8 cellular contexts compared by ENCODE assay signal in genomic region chr3:15427981-15428380, GRCh38. TPM values are rescaled to one million over a fixed set of nuclear protein-coding genes. Genes with fewer than 3 reads are reported as not detected.
DNase-seq lines count a peak whose midpoint lies in the region; ATAC-seq and TF ChIP-seq lines count a peak whose summit lies in the region.

No MANE protein-coding gene starts in this region.

- no peak overlapping the region for H3K27ac ChIP-seq in ectodermal cell (ENCODE audit: insufficient read depth, low read depth, low read length, poor library complexity, severe bottlenecking)

- 0 to 1% methylated on average over 11 of the region's 11 CpGs for WGBS in ectodermal cell, 2 experiments

- DNase-seq in BE2C, result no peak
- DNase-seq in NCI-H69 (lab: John Stamatoyannopoulos, UW), result peak; percentile 11
- DNase-seq in myocyte (ENCODE audit: low read depth), result peak; percentile 17
- no peak for DNase-seq in SK-N-DZ (ENCODE audit: low spot score)

- no peaks in the 10 kb centered on the region for H3K36me3 ChIP-seq in BE2C
- peaks cover 9% of the 10 kb centered on the region for H3K36me3 ChIP-seq in ectodermal cell (ENCODE audit: control insufficient read depth, insufficient read depth, low read length)

- no peaks in the 10 kb centered on the region for H3K4me1 ChIP-seq in BE2C
- no peaks in the 10 kb centered on the region for H3K4me1 ChIP-seq in ectodermal cell (ENCODE audit: control insufficient read depth, insufficient read depth, low read length)

- H3K9me3 ChIP-seq in BE2C (no peaks in the 10 kb centered on the region), ectodermal cell (ENCODE audit: control insufficient read depth, low read length) (no peaks in the 10 kb centered on the region)

- no peaks in the 10 kb centered on the region for H3K27me3 ChIP-seq in BE2C
- no peaks in the 10 kb centered on the region for H3K27me3 ChIP-seq in ectodermal cell (ENCODE audit: control insufficient read depth, insufficient read depth, low read length, poor library complexity, severe bottlenecking)

- H3K4me3 ChIP-seq in BE2C (ENCODE audit: low read depth, low read length) (peak overlapping the region; percentile 87), ectodermal cell (ENCODE audit: insufficient read depth, low read depth, low read length) (peak overlapping the region; percentile 95)

- no peak for TF ChIP-seq CTCF in BE2C (IDR thresholded peaks at IDR 0.05; ENCODE audit: low read depth, low read length)

- ATAC-seq in GM18909 (IDR thresholded peaks at IDR 0.05; ENCODE audit: poor library complexity, unreplicated experiment) (no peak), HG02610 (IDR thresholded peaks at IDR 0.05; ENCODE audit: unreplicated experiment) (no peak), GM21723 (IDR thresholded peaks at IDR 0.05; ENCODE audit: unreplicated experiment) (no peak)

RNA-seq across cellular contexts. Expression of gene EAF1, which starts 0.6 kb away (rescaled TPM):
- 16.9 TPM for polyA plus RNA-seq in BE2C (2012; ENCODE audit: insufficient read depth, insufficient read length, low read depth)
- polyA plus RNA-seq in ectodermal cell (2013, experiment 1 of 4), result 25.8 TPM
- polyA plus RNA-seq in ectodermal cell (2013, experiment 2 of 4), result 28.5 TPM
- 26.1 TPM for polyA plus RNA-seq in ectodermal cell (2013, experiment 3 of 4)
- 27.0 TPM for polyA plus RNA-seq in ectodermal cell (2013, experiment 4 of 4)
- total RNA-seq in myocyte, result 23.5 and 38.0 TPM in 2 replicates
- 13.3 TPM for polyA plus RNA-seq in myocyte (2012)
- 38.8 and 43.8 TPM in 2 replicates for polyA plus RNA-seq in SK-N-DZ (2014; cell fraction: cytosol; rRNA removed)
- 13.9 and 14.0 TPM in 2 replicates for polyA plus RNA-seq in SK-N-DZ (2014; cell fraction: nucleus; rRNA removed)

RNA-seq across cellular contexts. Expression of gene METTL6, which starts 0.6 kb away (rescaled TPM):
- 9.2 TPM for polyA plus RNA-seq in BE2C (2012; ENCODE audit: insufficient read depth, insufficient read length, low read depth)
- polyA plus RNA-seq in ectodermal cell (2013, experiment 1 of 4), result 25.7 TPM
- 27.6 TPM for polyA plus RNA-seq in ectodermal cell (2013, experiment 2 of 4)
- 25.6 TPM for polyA plus RNA-seq in ectodermal cell (2013, experiment 3 of 4)
- polyA plus RNA-seq in ectodermal cell (2013, experiment 4 of 4), result 25.1 TPM
- total RNA-seq in myocyte, result 25.3 and 27.2 TPM in 2 replicates
- polyA plus RNA-seq in myocyte (2012), result 21.3 TPM
- polyA plus RNA-seq in SK-N-DZ (2014; cell fraction: cytosol; rRNA removed), result 39.9 and 42.4 TPM in 2 replicates
- polyA plus RNA-seq in SK-N-DZ (2014; cell fraction: nucleus; rRNA removed), result 21.4 and 25.9 TPM in 2 replicates

Comparison
In these comparisons a context has a peak if more than half of its experiments do, and no peak if none do; other contexts are left out.
1. DNase-seq: peak in NCI-H69 (single experiment) and myocyte (single experiment); none in BE2C (single experiment) and SK-N-DZ (single experiment).